ENCODE assay signal across 8 cellular contexts in the genomic region with DNA sequence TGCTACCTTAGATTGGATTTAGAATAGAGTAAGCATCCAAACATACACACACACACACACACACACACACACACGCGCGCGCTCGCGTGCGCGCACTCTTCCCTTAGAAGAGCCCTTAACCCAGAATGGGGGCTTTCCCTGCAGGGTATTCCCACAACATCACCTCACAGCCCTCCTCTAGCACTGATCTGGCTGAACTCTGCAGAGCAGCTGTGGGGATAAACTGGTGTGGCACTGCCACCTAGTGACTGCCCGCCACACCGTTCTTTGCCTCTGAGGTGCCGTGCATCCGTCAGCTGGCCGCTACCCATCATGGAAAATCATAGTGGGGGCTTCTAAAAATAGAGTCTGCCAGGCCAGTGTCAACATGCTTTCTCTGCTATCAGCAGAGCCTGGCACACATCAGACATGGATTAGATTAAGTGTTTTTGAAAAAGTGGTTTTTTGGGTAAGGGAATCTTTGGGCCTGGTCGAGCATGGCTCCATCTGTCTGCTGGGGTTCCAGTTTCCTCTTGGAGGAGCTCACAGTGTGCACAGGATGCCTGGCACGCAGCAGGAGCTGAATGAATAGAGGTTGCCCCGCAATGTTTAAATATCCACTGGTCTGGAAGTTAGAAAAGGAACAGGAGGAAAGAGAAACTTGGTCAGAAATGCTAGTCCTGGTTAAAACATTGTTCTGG.
DNase-seq lines count a peak whose midpoint lies in the region; ATAC-seq, FAIRE-seq and TF ChIP-seq lines count a peak whose summit lies in the region.

No MANE protein-coding gene starts in this region.

- dilution Hi-C loops in IMR-90 (cut with HindIII; ENCODE audit: low sequenced_read_pairs, unreplicated experiment) (no loop called here), keratinocyte (cut with MboI; ENCODE audit: extremely low pct_ligation_motif_present, low sequenced_read_pairs) (loop anchor here (25.0 kb wide), 1 partner anchor 363 kb away; no protein-coding TSS in a partner anchor)

- FAIRE-seq in keratinocyte (lab: Jason Lieb, UNC), result no peak

- TF ChIP-seq RAD21 in IMR-90 (IDR thresholded peaks at IDR 0.05; ENCODE audit: low read length), result peak; percentile 93

- POLR2A ChIA-PET in IMR-90 (lab: Charles Lee; ENCODE audit: unreplicated experiment), result no interaction called here

- TF ChIP-seq CTCF in IMR-90 (conservative IDR thresholded peaks at IDR 0.05; ENCODE audit: low read depth, low read length) (peak; percentile 84), body of pancreas (IDR thresholded peaks at IDR 0.05) (peak; percentile 65 to 86 (median 82)), keratinocyte (optimal IDR thresholded peaks at IDR 0.05 in 1 of 3, IDR thresholded peaks at IDR 0.05 in 1 of 3, conservative IDR thresholded peaks at IDR 0.05 in 1 of 3; ENCODE audit: extremely low read depth in 1 of 3, insufficient read depth in 2 of 3, low read length in 3 of 3) (peak; percentile 81 to 98 (median 92))

- in situ Hi-C loops in IMR-90 (cut with MboI; ENCODE audit: low sequenced_read_pairs), result loop anchor here (5.0 to 10.0 kb wide), 4 partner anchors 88 to 843 kb away; a partner anchor contains a TSS

- H3K4ac ChIP-seq in IMR-90 (ENCODE audit: low read depth, low read length), result no peak overlapping the region

- H3K9me3 ChIP-seq in IMR-90 (ENCODE audit: control insufficient read depth, insufficient read depth, low read length), result no peaks in the 10 kb centered on the region
- H3K9me3 ChIP-seq in SJSA1 (replicated peaks), result no peaks in the 10 kb centered on the region
- no peaks in the 10 kb centered on the region for H3K9me3 ChIP-seq in body of pancreas
- H3K9me3 ChIP-seq in keratinocyte (ENCODE audit: control insufficient read depth, low read depth, low read length), result no peaks in the 10 kb centered on the region

- no peak overlapping the region for H4K91ac ChIP-seq in IMR-90 (ENCODE audit: insufficient read depth, low read depth, low read length)

- H3K27me3 ChIP-seq in IMR-90 (ENCODE audit: control insufficient read depth, insufficient read depth, low read length) (peaks cover 2% of the 10 kb centered on the region), SJSA1 (replicated peaks) (peaks cover 21% of the 10 kb centered on the region; the same call in 1 of the 2 replicates), body of pancreas (no peaks in the 10 kb centered on the region), keratinocyte (ENCODE audit: control insufficient read depth, extremely low read depth, insufficient read depth, low read length) (no peaks in the 10 kb centered on the region)

- no peak overlapping the region for H3K18ac ChIP-seq in IMR-90 (ENCODE audit: low read depth, low read length)

- H4K20me1 ChIP-seq in IMR-90 (ENCODE audit: insufficient read depth, low read length), result no peaks in the 10 kb centered on the region
- no peaks in the 10 kb centered on the region for H4K20me1 ChIP-seq in keratinocyte (ENCODE audit: control insufficient read depth, extremely low read depth, insufficient read depth, low read length)

- H3K23ac ChIP-seq in IMR-90 (ENCODE audit: low read depth, low read length), result no peak overlapping the region

- peak overlapping the region; percentile 64 for H3K4me2 ChIP-seq in IMR-90 (ENCODE audit: low read depth, low read length)
- no peak overlapping the region for H3K4me2 ChIP-seq in keratinocyte (ENCODE audit: control insufficient read depth, extremely low read depth, insufficient read depth, low read depth, low read length)

- ATAC-seq in GM21786 (IDR thresholded peaks at IDR 0.05; ENCODE audit: unreplicated experiment), result peak; percentile 99
- peak; percentile 98 for ATAC-seq in IMR-90 (ENCODE audit: low read depth)
- peak; percentile 97 for ATAC-seq in body of pancreas

- TF ChIP-seq POLR2A in IMR-90 (IDR thresholded peaks at IDR 0.05; ENCODE audit: low read depth, low read length) (no peak), body of pancreas (IDR thresholded peaks at IDR 0.05) (no peak)

- H2AK9ac ChIP-seq in IMR-90 (replicated peaks; ENCODE audit: low read depth, low read length, poor library complexity), result peak overlapping the region; percentile 58

- H3K9ac ChIP-seq in IMR-90 (ENCODE audit: low read depth, low read length) (no peak overlapping the region), keratinocyte (ENCODE audit: control insufficient read depth, extremely low read depth, insufficient read depth, low read length) (no peak overlapping the region)

- H3K79me2 ChIP-seq in keratinocyte (ENCODE audit: control insufficient read depth, insufficient read depth, low read length), result no peaks in the 10 kb centered on the region

- H3K9me1 ChIP-seq in IMR-90 (ENCODE audit: insufficient read depth, low read length), result no peaks in the 10 kb centered on the region
- H3K9me1 ChIP-seq in keratinocyte (ENCODE audit: control insufficient read depth, extremely low read depth, insufficient read depth, low read length), result no peaks in the 10 kb centered on the region

- H2BK20ac ChIP-seq in IMR-90 (ENCODE audit: low read depth, low read length), result no peak overlapping the region

- no peak overlapping the region for H3K4me3 ChIP-seq in IMR-90 (ENCODE audit: insufficient read depth, low read depth, low read length)
- no peak overlapping the region for H3K4me3 ChIP-seq in SJSA1
- H3K4me3 ChIP-seq in body of pancreas, result no peak overlapping the region
- H3K4me3 ChIP-seq in keratinocyte (ENCODE audit: control insufficient read depth in 2 of 3, extremely low read depth in 1 of 3, insufficient read depth in 2 of 3, low read depth in 1 of 3, low read length in 3 of 3), result no peak overlapping the region

- H2BK120ac ChIP-seq in IMR-90 (ENCODE audit: low read depth, low read length), result no peak overlapping the region

- H3K56ac ChIP-seq in IMR-90 (ENCODE audit: extremely low read depth, insufficient read depth, low read length), result no peak overlapping the region

- no peak overlapping the region for H2BK15ac ChIP-seq in IMR-90 (ENCODE audit: low read depth, low read length)

- H3K27ac ChIP-seq in IMR-90 (ENCODE audit: insufficient read depth, low read length) (no peak overlapping the region), SJSA1 (no peak overlapping the region), body of pancreas (no peak overlapping the region), keratinocyte (ENCODE audit: control insufficient read depth, insufficient read depth, low read length) (no peak overlapping the region)

- intact Hi-C loops in IMR-90 (cut with micrococcal nuclease) (loop anchor here (1.0 to 5.0 kb wide), 9 partner anchors 89 to 797 kb away; no protein-coding TSS in a partner anchor), body of pancreas (cut with DNase I) (no loop called here)

- H2BK5ac ChIP-seq in IMR-90 (ENCODE audit: low read depth, low read length, poor library complexity, severe bottlenecking), result no peak overlapping the region

- BruUV-seq in IMR-90 (replicated peaks; lab: Mats Ljungman, UMichigan), result no TSS peak

- DNase-seq in SIG-M5 treated with dmso at 0.1 percent for 504 hours (lab: John Stamatoyannopoulos, UW; ENCODE audit: unreplicated experiment), result peak; percentile 70
- no peak for DNase-seq in SIG-M5 (lab: John Stamatoyannopoulos, UW)
- DNase-seq in IMR-90, result peak; percentile 72
- peak; percentile 62 to 68 for DNase-seq in SJSA1 (ENCODE audit: low read depth in 1 of 2, low spot score in 2 of 2)
- DNase-seq in body of pancreas, result peak; percentile 70 to 81 (median 72)
- no peak for DNase-seq in keratinocyte (ENCODE audit: low read depth, low spot score)
- peak; percentile 62 for DNase-seq in stimulated activated CD4-positive, alpha-beta T cell treated with anti-CD3 and anti-CD28 coated beads, Interleukin-15, amount 100 ng/mL, for 24 hours

- no peaks in the 10 kb centered on the region for H3K79me1 ChIP-seq in IMR-90 (ENCODE audit: low read depth in 1 of 2, low read length in 2 of 2)

- no peak overlapping the region for H2AK5ac ChIP-seq in IMR-90 (ENCODE audit: low read depth, low read length)

- H4K5ac ChIP-seq in IMR-90 (ENCODE audit: low read depth, low read length), result no peak overlapping the region

- no peak overlapping the region for H3K14ac ChIP-seq in IMR-90 (replicated peaks; ENCODE audit: low read depth, low read length)

- no peaks in the 10 kb centered on the region for H3K36me3 ChIP-seq in IMR-90 (ENCODE audit: control insufficient read depth, insufficient read depth, low read length)
- H3K36me3 ChIP-seq in SJSA1, result no peaks in the 10 kb centered on the region
- H3K36me3 ChIP-seq in body of pancreas (replicated peaks in 1 of 2; ENCODE audit: insufficient read depth in 1 of 2, low read depth in 2 of 2), result no peaks in the 10 kb centered on the region
- H3K36me3 ChIP-seq in keratinocyte (ENCODE audit: control insufficient read depth in 2 of 2, extremely low read depth in 1 of 2, insufficient read depth in 2 of 2, low read length in 2 of 2), result no peaks in the 10 kb centered on the region

- H2AFZ ChIP-seq in IMR-90 (replicated peaks; ENCODE audit: low read length, poor library complexity) (peak overlapping the region; percentile 64), keratinocyte (ENCODE audit: control insufficient read depth, low read length) (no peak overlapping the region)

- WGBS in IMR-90 (ENCODE audit: extremely low coverage in 2 of 2, insufficient read length in 1 of 2), 2 experiments, result 25% methylated on average over 2 of the region's 16 CpGs; no CpG with 5 or more reads in 1 of the 2 experiments
- 2 to 3% methylated on average over 11 to 16 of the region's 16 CpGs for WGBS in body of pancreas, 2 donors

- CTCF ChIA-PET in IMR-90 (lab: Yijun Ruan, JAX), result interaction anchor here (0.6 to 2.4 kb wide), 21 partner anchors 9 to 1200 kb away, joined by 3 to 11 read pairs (median 3); no protein-coding TSS in a partner anchor

- no peak overlapping the region for H4K8ac ChIP-seq in IMR-90 (ENCODE audit: low read depth in 2 of 2, low read length in 2 of 2)

- H3K4me1 ChIP-seq in IMR-90 (ENCODE audit: control insufficient read depth, insufficient read depth, low read length) (no peaks in the 10 kb centered on the region), SJSA1 (replicated peaks) (no peaks in the 10 kb centered on the region), body of pancreas (peaks cover 9% of the 10 kb centered on the region), keratinocyte (ENCODE audit: control insufficient read depth, extremely low read depth, insufficient read depth, low read length) (no peaks in the 10 kb centered on the region)

TF ChIP-seq in IMR-90, 13 proteins besides CTCF, POLR2A, EP300 and RAD21:
- TF ChIP-seq SMC3 (IDR thresholded peaks at IDR 0.05; ENCODE audit: low read depth, low read length) (peak; percentile 88), CHD1 (IDR thresholded peaks at IDR 0.05; ENCODE audit: low read depth, low read length) (no peak)

Comparison
In these comparisons a context has a peak if more than half of its experiments do, and no peak if none do; other contexts are left out.
1. DNase-seq: peak in SIG-M5 treated with dmso at 0.1 percent for 504 hours (single experiment), IMR-90 (single experiment), SJSA1 (2 of 2), body of pancreas (4 of 4) and stimulated activated CD4-positive, alpha-beta T cell treated with anti-CD3 and anti-CD28 coated beads, Interleukin-15, amount 100 ng/mL, for 24 hours (single experiment); none in SIG-M5 (single experiment) and keratinocyte (single experiment).
2. Peak in every context shown above with its lines, with median percentiles within 50 percentile points of each other: ATAC-seq and CTCF ChIP-seq.